In the genomic region with DNA sequence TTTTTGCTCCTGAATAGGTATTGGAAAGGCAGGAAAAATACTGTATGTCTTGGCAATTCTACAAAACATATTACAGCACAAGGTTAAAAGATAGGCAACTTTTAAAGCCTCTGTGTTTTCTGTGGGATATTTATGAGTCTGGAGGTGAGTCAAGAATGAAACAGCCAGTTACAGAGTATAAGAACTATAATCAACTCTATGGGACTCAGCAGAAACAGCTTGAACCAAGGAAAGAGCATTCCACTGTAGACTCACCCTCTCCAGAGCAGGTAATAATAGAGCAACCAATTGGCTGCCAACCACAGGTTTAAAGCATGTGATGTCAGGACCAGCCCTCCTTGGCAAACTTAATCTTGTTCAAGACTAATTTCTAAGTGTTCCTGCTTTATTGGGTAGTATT, we compare ENCODE assay signal across 17 cellular contexts.
DNase-seq lines count a peak whose midpoint lies in the region; TF ChIP-seq lines count a peak whose summit lies in the region.
"Had no signal": no experiment of that assay in that cellular context is flagged by ENCODE, and none has a peak within 500 bp of the region (broad histone marks: within the 10 kb centered on the region; RNA-seq: fewer than 3 reads in every experiment).

No MANE protein-coding gene starts in this region.

- H3K36me3 Mint-ChIP-seq in immature natural killer cell (peaks cover 41 to 81% (median 47%) of the 10 kb centered on the region in 3 donors), nephron (ENCODE audit: low read depth) (no peaks in the 10 kb centered on the region)

- H3K27ac Mint-ChIP-seq in immature natural killer cell: peak overlapping the region in 4 of 6 donors; percentile 28 to 94 (median 65)
- H3K27ac Mint-ChIP-seq in nephron: peak overlapping the region in 2 of 3 experiments; percentile 45 to 55

- H3K4me1 Mint-ChIP-seq in immature natural killer cell: peaks cover 51 to 71% of the 10 kb centered on the region in 2 donors
- H3K4me1 Mint-ChIP-seq in nephron: peaks cover 48% of the 10 kb centered on the region

- H3K36me3 ChIP-seq in effector memory CD4-positive, alpha-beta T cell (ENCODE audit: control insufficient read depth, insufficient read depth, low read length): no peaks in the 10 kb centered on the region
- H3K36me3 ChIP-seq in brain microvascular endothelial cell (replicated peaks): no peaks in the 10 kb centered on the region
- H3K36me3 ChIP-seq: BLaER1, Peyer's patch had no signal

- DNase-seq in A172 (ENCODE audit: low spot score) (peak; percentile 21), NCI-H226 (peak; percentile 41), immature natural killer cell (no peak), GM03348 (ENCODE audit: low spot score) (no peak), brain microvascular endothelial cell (no peak), middle frontal gyrus (ENCODE audit: extremely low spot score, low spot score) (no peak)
- no peak for DNase-seq in effector memory CD4-positive, alpha-beta T cell
- DNase-seq: CD8-positive, alpha-beta memory T cell; DMS79 treated with DMSO at 0.1 percent for 48 hours; GOT3; KBM-7; NCI-H1092; NCI-H2081 treated with DMSO at 0.1 percent for 48 hours; NCI-H524; Peyer's patch had no signal

- H3K27me3 Mint-ChIP-seq in immature natural killer cell (ENCODE audit: low read depth in 3 of 3): peaks cover 0 to 3% (median 2%) of the 10 kb centered on the region in 3 donors
- H3K27me3 Mint-ChIP-seq in nephron (ENCODE audit: low read depth): no peaks in the 10 kb centered on the region
- H3K27me3 Mint-ChIP-seq: CD8-positive, alpha-beta memory T cell had no signal

- H3K9me3 Mint-ChIP-seq in immature natural killer cell (no peaks in the 10 kb centered on the region), nephron (peaks cover 3% of the 10 kb centered on the region)

- H3K4me3 ChIP-seq in effector memory CD4-positive, alpha-beta T cell (ENCODE audit: insufficient read depth, low read depth, low read length, poor library complexity, severe bottlenecking): no peak overlapping the region
- H3K4me3 ChIP-seq in brain microvascular endothelial cell (ENCODE audit: low read depth, low read length): no peak overlapping the region
- H3K4me3 ChIP-seq: BLaER1, Peyer's patch had no signal

- no peaks in the 10 kb centered on the region for H3K9me3 ChIP-seq in effector memory CD4-positive, alpha-beta T cell (ENCODE audit: control insufficient read depth, low read length)
- H3K9me3 ChIP-seq: Peyer's patch had no signal

- H3K27me3 ChIP-seq in effector memory CD4-positive, alpha-beta T cell (replicated peaks; ENCODE audit: control insufficient read depth, insufficient read depth, low read length, poor library complexity, severe bottlenecking): no peaks in the 10 kb centered on the region
- no peaks in the 10 kb centered on the region for H3K27me3 ChIP-seq in brain microvascular endothelial cell (replicated peaks)
- H3K27me3 ChIP-seq: BLaER1, Peyer's patch had no signal

- peak overlapping the region in 1 of 5 donors; percentile 83 for H3K4me3 Mint-ChIP-seq in immature natural killer cell
- H3K4me3 Mint-ChIP-seq in nephron: no peak overlapping the region
- H3K4me3 Mint-ChIP-seq: CD8-positive, alpha-beta memory T cell had no signal

- no peak overlapping the region for H3K27ac ChIP-seq in effector memory CD4-positive, alpha-beta T cell (ENCODE audit: insufficient read depth, low read length, poor library complexity, severe bottlenecking)
- no peak overlapping the region for H3K27ac ChIP-seq in brain microvascular endothelial cell
- H3K27ac ChIP-seq: BLaER1, Peyer's patch had no signal

- no peak for TF ChIP-seq CTCF in nephron (IDR thresholded peaks at IDR 0.05; ENCODE audit: unreplicated experiment in 3 of 3)
- TF ChIP-seq CTCF in brain microvascular endothelial cell (IDR thresholded peaks at IDR 0.05; ENCODE audit: low read depth, low read length, missing control alignments): no peak

- in situ Hi-C loops in brain microvascular endothelial cell (cut with HindIII; ENCODE audit: low pct_ligation_motif_present, low sequenced_read_pairs): no loop called here

- no peaks in the 10 kb centered on the region for H3K4me1 ChIP-seq in effector memory CD4-positive, alpha-beta T cell (ENCODE audit: control insufficient read depth, insufficient read depth, low read length, poor library complexity, severe bottlenecking)
- H3K4me1 ChIP-seq: BLaER1 had no signal

Comparison
In these comparisons a context has a peak if more than half of its experiments do, and no peak if none do; other contexts are left out.
1. DNase-seq: peak in A172 (single experiment) and NCI-H226 (single experiment); none in immature natural killer cell (0 of 3), effector memory CD4-positive, alpha-beta T cell (0 of 3), GM03348 (single experiment), brain microvascular endothelial cell (single experiment) and middle frontal gyrus (single experiment).